16 cellular contexts compared by ENCODE assay signal in the genomic region with DNA sequence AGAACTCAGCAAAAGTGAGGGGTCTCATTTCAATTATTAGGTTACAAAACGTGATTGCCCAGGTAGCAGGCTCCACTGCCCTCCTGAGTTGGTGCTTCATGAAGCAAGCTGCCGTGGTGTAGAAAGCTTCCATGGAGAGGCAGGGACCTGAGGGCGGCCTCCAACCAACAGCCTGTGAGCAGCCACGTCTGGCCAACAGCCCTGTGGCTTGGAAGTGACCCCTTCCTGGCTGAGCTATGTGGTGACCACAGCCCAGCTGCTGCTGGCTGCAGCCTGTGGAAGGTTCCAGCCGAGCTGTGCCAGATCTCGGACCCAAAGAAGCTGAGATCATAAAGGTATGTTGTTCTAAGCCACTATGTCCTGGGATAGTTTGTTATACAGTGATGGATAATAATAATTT.
DNase-seq lines count a peak whose midpoint lies in the region; ATAC-seq and TF ChIP-seq lines count a peak whose summit lies in the region.
"Had no signal": no experiment of that assay in that cellular context is flagged by ENCODE, and none has a peak within 500 bp of the region (broad histone marks: within the 10 kb centered on the region; RNA-seq: fewer than 3 reads in every experiment).

No MANE protein-coding gene starts in this region.

- WGBS in esophagus squamous epithelium, 2 donors, result 74 to 76% methylated on average over 5 to 6 of the region's 6 CpGs
- 80 to 88% methylated on average over 6 of the region's 6 CpGs for WGBS in lung, 2 donors

- TF ChIP-seq POLR2A in esophagus squamous epithelium (IDR thresholded peaks at IDR 0.05), result no peak

- H3K27ac ChIP-seq in esophagus squamous epithelium (peak overlapping the region; percentile 9 to 79 (median 70)), lung (ENCODE audit: low read depth in 1 of 2, low read length in 1 of 2) (peak overlapping the region in 1 of 2 donors; percentile 66)
- H3K27ac ChIP-seq: BLaER1 treated with 17β-estradiol and CSF1 and Interleukin-3, amounts not matched to agents 10 nM and 100 nM; HL-60; neutrophil had no signal

- H3K4me3 Mint-ChIP-seq in activated CD4-positive, alpha-beta T cell treated with anti-CD3 and anti-CD28 coated beads for 36 hours, result no peak overlapping the region
- H3K4me3 Mint-ChIP-seq: activated naive CD4-positive, alpha-beta T cell treated with anti-CD3 and anti-CD28 coated beads, Interleukin-2, amount 50 U/mL, for 24 hours had no signal

- no peaks in the 10 kb centered on the region for H3K27me3 ChIP-seq in esophagus squamous epithelium
- H3K27me3 ChIP-seq in lung (ENCODE audit: control insufficient read depth, insufficient read depth), result no peaks in the 10 kb centered on the region
- H3K27me3 ChIP-seq: BLaER1 treated with 17β-estradiol and CSF1 and Interleukin-3, amounts not matched to agents 10 nM and 100 nM; neutrophil had no signal

- TF ChIP-seq CTCF in esophagus squamous epithelium (IDR thresholded peaks at IDR 0.05), result no peak
- no peak for TF ChIP-seq CTCF in lung (IDR thresholded peaks at IDR 0.05; ENCODE audit: control extremely low read depth, extremely low read depth)

- no peaks in the 10 kb centered on the region for H3K36me3 Mint-ChIP-seq in activated CD4-positive, alpha-beta T cell treated with anti-CD3 and anti-CD28 coated beads for 36 hours (ENCODE audit: low read depth)
- H3K36me3 Mint-ChIP-seq: activated naive CD4-positive, alpha-beta T cell treated with anti-CD3 and anti-CD28 coated beads, Interleukin-2, amount 50 U/mL, for 24 hours had no signal

- POLR2A ChIA-PET in activated CD4-positive, alpha-beta T cell treated with anti-CD3 and anti-CD28 coated beads for 36 hours (lab: Charles Lee), result no interaction called here

- peaks cover under 1 to 23% (median 7%) of the 10 kb centered on the region in 3 donors for H3K4me1 ChIP-seq in esophagus squamous epithelium
- H3K4me1 ChIP-seq in lung (ENCODE audit: control insufficient read depth in 2 of 2, insufficient read depth in 2 of 2, low read length in 2 of 2), result peaks cover 2 to 5% of the 10 kb centered on the region in 2 donors

- DNase-seq in LHCN-M2 (ENCODE audit: low read depth) (peak; percentile 68), esophagus squamous epithelium (lab: John Stamatoyannopoulos, UW) (no peak), lung (ENCODE audit: low spot score) (peak; percentile 37), stromal cell of bone marrow (ENCODE audit: low read depth) (peak; percentile 45)
- no peak for DNase-seq in effector CD8-positive, alpha-beta T cell (lab: John Stamatoyannopoulos, UW)
- no peak for DNase-seq in activated CD4-positive, alpha-beta T cell treated with anti-CD3 and anti-CD28 coated beads for 36 hours
- DNase-seq: kidney, NCI-H2171, SK-N-SH had no signal

- intact Hi-C loops in esophagus squamous epithelium (cut with DNase I), result no loop called here
- intact Hi-C loops in activated CD4-positive, alpha-beta T cell treated with anti-CD3 and anti-CD28 coated beads for 36 hours (cut with DNase I, micrococcal nuclease), result no loop called here

- H3K36me3 ChIP-seq in esophagus squamous epithelium, result no peaks in the 10 kb centered on the region
- no peaks in the 10 kb centered on the region for H3K36me3 ChIP-seq in lung (ENCODE audit: control insufficient read depth in 2 of 2, insufficient read depth in 2 of 2, low read length in 2 of 2)
- H3K36me3 ChIP-seq: BLaER1 treated with 17β-estradiol and CSF1 and Interleukin-3, amounts not matched to agents 10 nM and 100 nM; neutrophil had no signal

- no peaks in the 10 kb centered on the region for H3K9me3 ChIP-seq in esophagus squamous epithelium
- no peaks in the 10 kb centered on the region for H3K9me3 ChIP-seq in lung (ENCODE audit: control insufficient read depth in 2 of 2, insufficient read depth in 1 of 2, low read length in 1 of 2)
- H3K9me3 ChIP-seq: neutrophil, SK-N-SH had no signal

- ATAC-seq in lung (ENCODE audit: insufficient read depth, low FRiP score), result no peak
- ATAC-seq in GM21526 (IDR thresholded peaks at IDR 0.05; ENCODE audit: low FRiP score, unreplicated experiment), result no peak
- ATAC-seq in HG03025 (IDR thresholded peaks at IDR 0.05; ENCODE audit: low FRiP score, unreplicated experiment), result no peak
- no peak for ATAC-seq in activated CD4-positive, alpha-beta T cell treated with anti-CD3 and anti-CD28 coated beads for 36 hours
- ATAC-seq: GM12878 had no signal

- no peak overlapping the region for H3K27ac Mint-ChIP-seq in activated CD4-positive, alpha-beta T cell treated with anti-CD3 and anti-CD28 coated beads for 36 hours

- peaks cover 12% of the 10 kb centered on the region for H3K4me1 Mint-ChIP-seq in activated CD4-positive, alpha-beta T cell treated with anti-CD3 and anti-CD28 coated beads for 36 hours

- H3K27me3 Mint-ChIP-seq in activated CD4-positive, alpha-beta T cell treated with anti-CD3 and anti-CD28 coated beads for 36 hours, result no peaks in the 10 kb centered on the region
- H3K27me3 Mint-ChIP-seq: activated naive CD4-positive, alpha-beta T cell treated with anti-CD3 and anti-CD28 coated beads, Interleukin-2, amount 50 U/mL, for 24 hours had no signal

- CTCF ChIA-PET in activated CD4-positive, alpha-beta T cell treated with anti-CD3 and anti-CD28 coated beads for 36 hours (lab: Charles Lee), result interaction anchor here (0.6 kb wide), 2 partner anchors 13 to 97 kb away, joined by 3 read pairs; no protein-coding TSS in a partner anchor

- H3K4me3 ChIP-seq in esophagus squamous epithelium (no peak overlapping the region), lung (no peak overlapping the region)
- H3K4me3 ChIP-seq: BLaER1 treated with 17β-estradiol and CSF1 and Interleukin-3, amounts not matched to agents 10 nM and 100 nM; GM12878 had no signal

- no peaks in the 10 kb centered on the region for H3K9me3 Mint-ChIP-seq in activated CD4-positive, alpha-beta T cell treated with anti-CD3 and anti-CD28 coated beads for 36 hours (ENCODE audit: low read depth)
- H3K9me3 Mint-ChIP-seq: activated naive CD4-positive, alpha-beta T cell treated with anti-CD3 and anti-CD28 coated beads, Interleukin-2, amount 50 U/mL, for 24 hours had no signal

Comparison
In these comparisons a context has a peak if more than half of its experiments do, and no peak if none do; other contexts are left out.
1. DNase-seq: peak in LHCN-M2 (single experiment), lung (single experiment) and stromal cell of bone marrow (single experiment); none in esophagus squamous epithelium (single experiment), effector CD8-positive, alpha-beta T cell (single experiment) and activated CD4-positive, alpha-beta T cell treated with anti-CD3 and anti-CD28 coated beads for 36 hours (single experiment).